ENCODE assay signal across 10 cellular contexts in genomic region chr17:7348478-7349242, GRCh38. TPM values are rescaled to one million over a fixed set of nuclear protein-coding genes. Genes with fewer than 3 reads are reported as not detected.
A peak's percentile ranks its signal among the peaks of the same experiment; 100 is the strongest.
DNase-seq lines count a peak whose midpoint lies in the region; ATAC-seq and TF ChIP-seq lines count a peak whose summit lies in the region.
"Had no signal": no experiment of that assay in that cellular context is flagged by ENCODE, and none has a peak within 500 bp of the region (broad histone marks: within the 10 kb centered on the region; RNA-seq: fewer than 3 reads in every experiment).

No MANE protein-coding gene starts in this region.

- peaks cover 70% of the 10 kb centered on the region for H3K36me3 Mint-ChIP-seq in activated naive CD4-positive, alpha-beta T cell treated with anti-CD3 and anti-CD28 coated beads, Interleukin-2, amount 10 ng/mL, durations not matched to agents 7 days and 5 days
- peaks cover 11 to 27% of the 10 kb centered on the region in 2 donors for H3K36me3 Mint-ChIP-seq in activated naive CD4-positive, alpha-beta T cell treated with anti-CD3 and anti-CD28 coated beads, Interleukin-2, amount 50 U/mL, for 72 hours
- H3K36me3 Mint-ChIP-seq in endodermal cell (ENCODE audit: low read depth): no peaks in the 10 kb centered on the region
- H3K36me3 Mint-ChIP-seq in stimulated activated effector memory CD8-positive, alpha-beta T cell treated with anti-CD3 and anti-CD28 coated beads, Interleukin-12 subunit alpha, Interleukin-12 subunit beta, amount 100 ng/mL, for 72 hours: peaks cover 97% of the 10 kb centered on the region

- H3K9me3 Mint-ChIP-seq in activated naive CD4-positive, alpha-beta T cell treated with anti-CD3 and anti-CD28 coated beads, Interleukin-2, amount 10 ng/mL, durations not matched to agents 7 days and 5 days: no peaks in the 10 kb centered on the region
- H3K9me3 Mint-ChIP-seq in activated naive CD4-positive, alpha-beta T cell treated with anti-CD3 and anti-CD28 coated beads, Interleukin-2, amount 50 U/mL, for 72 hours: no peaks in the 10 kb centered on the region
- H3K9me3 Mint-ChIP-seq in endodermal cell: no peaks in the 10 kb centered on the region
- H3K9me3 Mint-ChIP-seq in stimulated activated effector memory CD8-positive, alpha-beta T cell treated with anti-CD3 and anti-CD28 coated beads, Interleukin-12 subunit alpha, Interleukin-12 subunit beta, amount 100 ng/mL, for 72 hours: no peaks in the 10 kb centered on the region

- no peak for DNase-seq in activated naive CD4-positive, alpha-beta T cell treated with anti-CD3 and anti-CD28 coated beads, Interleukin-2, amount 10 ng/mL, durations not matched to agents 7 days and 5 days
- no peak for DNase-seq in activated naive CD4-positive, alpha-beta T cell treated with anti-CD3 and anti-CD28 coated beads, Interleukin-2, amount 50 U/mL, for 72 hours (ENCODE audit: low spot score in 2 of 2)
- DNase-seq in endodermal cell: peak; percentile 54
- no peak for DNase-seq in stimulated activated effector memory CD8-positive, alpha-beta T cell treated with anti-CD3 and anti-CD28 coated beads, Interleukin-12 subunit alpha, Interleukin-12 subunit beta, amount 100 ng/mL, for 72 hours (ENCODE audit: low spot score in 2 of 2)
- no peak for DNase-seq in SW480 (ENCODE audit: low spot score)
- DNase-seq: NCI-H2081, PC-3 had no signal

- H3K27me3 ChIP-seq in endodermal cell (ENCODE audit: control insufficient read depth, insufficient read depth, low read length, poor library complexity, severe bottlenecking): no peaks in the 10 kb centered on the region

- H3K27me3 Mint-ChIP-seq in activated naive CD4-positive, alpha-beta T cell treated with anti-CD3 and anti-CD28 coated beads, Interleukin-2, amount 10 ng/mL, durations not matched to agents 7 days and 5 days: peaks cover 4% of the 10 kb centered on the region
- H3K27me3 Mint-ChIP-seq in endodermal cell (ENCODE audit: insufficient read depth): peaks cover 10% of the 10 kb centered on the region

- H3K9ac ChIP-seq in endodermal cell (ENCODE audit: extremely low read depth, low read length, poor library complexity, severe bottlenecking): no peak overlapping the region

- no peak for TF ChIP-seq CTCF in endodermal cell (conservative IDR thresholded peaks at IDR 0.05)

- no peaks in the 10 kb centered on the region for H3K9me3 ChIP-seq in endodermal cell (ENCODE audit: control insufficient read depth, low read length)

- CTCF ChIA-PET in activated naive CD4-positive, alpha-beta T cell treated with anti-CD3 and anti-CD28 coated beads, Interleukin-2, amount 10 ng/mL, durations not matched to agents 7 days and 5 days (lab: Charles Lee): interaction anchor here (1.0 to 4.4 kb wide), 6 partner anchors 12 to 303 kb away, joined by 3 to 29 read pairs (median 3); partner anchors contain the start of genes ACAP1 and NEURL4

- H3K27ac Mint-ChIP-seq in activated naive CD4-positive, alpha-beta T cell treated with anti-CD3 and anti-CD28 coated beads, Interleukin-2, amount 10 ng/mL, durations not matched to agents 7 days and 5 days: peak overlapping the region; percentile 37
- peak overlapping the region in 1 of 2 donors; percentile 81 for H3K27ac Mint-ChIP-seq in activated naive CD4-positive, alpha-beta T cell treated with anti-CD3 and anti-CD28 coated beads, Interleukin-2, amount 50 U/mL, for 72 hours
- peak overlapping the region; percentile 91 for H3K27ac Mint-ChIP-seq in endodermal cell
- H3K27ac Mint-ChIP-seq in stimulated activated effector memory CD8-positive, alpha-beta T cell treated with anti-CD3 and anti-CD28 coated beads, Interleukin-12 subunit alpha, Interleukin-12 subunit beta, amount 100 ng/mL, for 72 hours: peak overlapping the region; percentile 90

- peaks cover 5% of the 10 kb centered on the region for H3K4me1 ChIP-seq in endodermal cell (ENCODE audit: control insufficient read depth, insufficient read depth, low read length)

- no peak for ATAC-seq in activated naive CD4-positive, alpha-beta T cell treated with anti-CD3 and anti-CD28 coated beads, Interleukin-2, amount 50 U/mL, for 72 hours
- no peak for ATAC-seq in stimulated activated effector memory CD8-positive, alpha-beta T cell treated with anti-CD3 and anti-CD28 coated beads, Interleukin-12 subunit alpha, Interleukin-12 subunit beta, amount 100 ng/mL, for 72 hours
- no peak for ATAC-seq in GM19463 (IDR thresholded peaks at IDR 0.05; ENCODE audit: unreplicated experiment)
- ATAC-seq: PC-3 had no signal

- no peak overlapping the region for H3K4me3 Mint-ChIP-seq in activated naive CD4-positive, alpha-beta T cell treated with anti-CD3 and anti-CD28 coated beads, Interleukin-2, amount 10 ng/mL, durations not matched to agents 7 days and 5 days
- H3K4me3 Mint-ChIP-seq in endodermal cell: no peak overlapping the region
- peak overlapping the region; percentile 95 for H3K4me3 Mint-ChIP-seq in stimulated activated effector memory CD8-positive, alpha-beta T cell treated with anti-CD3 and anti-CD28 coated beads, Interleukin-12 subunit alpha, Interleukin-12 subunit beta, amount 100 ng/mL, for 72 hours

- 94 to 99% methylated on average over 15 to 19 of the region's 19 CpGs for WGBS in endodermal cell (ENCODE audit: insufficient coverage in 1 of 2, insufficient read length in 1 of 2), 2 experiments

- H3K36me3 ChIP-seq in endodermal cell (ENCODE audit: control insufficient read depth, insufficient read depth, low read length): no peaks in the 10 kb centered on the region

- no peak overlapping the region for H3K4me3 ChIP-seq in endodermal cell (ENCODE audit: low read length)

- peaks cover 53% of the 10 kb centered on the region for H3K4me1 Mint-ChIP-seq in activated naive CD4-positive, alpha-beta T cell treated with anti-CD3 and anti-CD28 coated beads, Interleukin-2, amount 10 ng/mL, durations not matched to agents 7 days and 5 days
- H3K4me1 Mint-ChIP-seq in endodermal cell: peaks cover 15% of the 10 kb centered on the region
- peaks cover 69% of the 10 kb centered on the region for H3K4me1 Mint-ChIP-seq in stimulated activated effector memory CD8-positive, alpha-beta T cell treated with anti-CD3 and anti-CD28 coated beads, Interleukin-12 subunit alpha, Interleukin-12 subunit beta, amount 100 ng/mL, for 72 hours

- H3K27ac ChIP-seq in endodermal cell (ENCODE audit: low read depth, low read length): no peak overlapping the region
- H3K27ac ChIP-seq: VCaP had no signal

RNA-seq across cellular contexts. Expression of gene KCTD11, which starts 3.3 kb away (rescaled TPM):
- 10 to 100 TPM in 1 of 2 donors, 1 to 10 TPM in 1; 3.6 to 10.1 TPM for total RNA-seq in activated naive CD4-positive, alpha-beta T cell treated with anti-CD3 and anti-CD28 coated beads, Interleukin-2, amount 50 U/mL, for 72 hours
- total RNA-seq in endodermal cell: 1 to 10 TPM; 7.1 to 8.4 TPM
- 9.4 TPM for polyA plus RNA-seq in endodermal cell (2013, experiment 1 of 2)
- polyA plus RNA-seq in endodermal cell (2013, experiment 2 of 2): 8.9 TPM

RNA-seq across cellular contexts. Expression of gene TMEM95, which starts 6.3 kb away (rescaled TPM):
- total RNA-seq in activated naive CD4-positive, alpha-beta T cell treated with anti-CD3 and anti-CD28 coated beads, Interleukin-2, amount 50 U/mL, for 72 hours: under 1 TPM in 1 of 2 donors, not detected in 1; 0.21 TPM
- total RNA-seq in endodermal cell: not detected
- not detected for polyA plus RNA-seq in endodermal cell (2013, experiment 1 of 2)
- not detected for polyA plus RNA-seq in endodermal cell (2013, experiment 2 of 2)
- total RNA-seq: liver, PC-3 had no signal
- polyA plus RNA-seq: liver had no signal

RNA-seq across cellular contexts. Expression of gene ACAP1, which starts 12.3 kb away (rescaled TPM):
- total RNA-seq in activated naive CD4-positive, alpha-beta T cell treated with anti-CD3 and anti-CD28 coated beads, Interleukin-2, amount 50 U/mL, for 72 hours: 100 to 1,000 TPM; 400 to 610 TPM
- total RNA-seq in endodermal cell: 1 to 10 TPM; 4.5 to 8.4 TPM
- 5.0 TPM for polyA plus RNA-seq in endodermal cell (2013, experiment 1 of 2)
- polyA plus RNA-seq in endodermal cell (2013, experiment 2 of 2): 1.4 TPM
- total RNA-seq: PC-3 had no signal

RNA-seq across cellular contexts. Expression of gene NEURL4, which starts 19.5 kb away (rescaled TPM):
- 10 to 100 TPM; 24.8 to 32.7 TPM for total RNA-seq in activated naive CD4-positive, alpha-beta T cell treated with anti-CD3 and anti-CD28 coated beads, Interleukin-2, amount 50 U/mL, for 72 hours
- total RNA-seq in endodermal cell: 10 to 100 TPM; 51.3 to 52.7 TPM
- polyA plus RNA-seq in endodermal cell (2013, experiment 1 of 2): 38.0 TPM
- 30.5 TPM for polyA plus RNA-seq in endodermal cell (2013, experiment 2 of 2)

RNA-seq across cellular contexts. Expression of gene TNK1, which starts 32.2 kb away (rescaled TPM):
- 1 to 10 TPM; 2.7 to 5.3 TPM for total RNA-seq in activated naive CD4-positive, alpha-beta T cell treated with anti-CD3 and anti-CD28 coated beads, Interleukin-2, amount 50 U/mL, for 72 hours
- 10 to 100 TPM; 11.0 to 11.7 TPM for total RNA-seq in endodermal cell
- polyA plus RNA-seq in endodermal cell (2013, experiment 1 of 2): 2.7 TPM
- 1.7 TPM for polyA plus RNA-seq in endodermal cell (2013, experiment 2 of 2)

Comparison
In these comparisons a context has a peak if more than half of its experiments do, and no peak if none do; other contexts are left out.
1. RNA of gene ACAP1, which starts 12.3 kb away (total RNA-seq): 400 to 610 TPM in activated naive CD4-positive, alpha-beta T cell treated with anti-CD3 and anti-CD28 coated beads, Interleukin-2, amount 50 U/mL, for 72 hours; 4.5 to 8.4 TPM in endodermal cell; every median in the first group is over 10 times any median in the second.